1 cellular context compared by ENCODE assay signal in genomic region chr10:25492040-25492439, GRCh38.
TF ChIP-seq lines count a peak whose summit lies in the region.

No MANE protein-coding gene starts in this region.

TF ChIP-seq in WTC11, 78 proteins besides CTCF, POLR2A, EP300 and RAD21 (continued from another document):
- TF ChIP-seq ZNF532 (CRISPR knock-in tag; IDR thresholded peaks at IDR 0.05; ENCODE audit: borderline replicate concordance), result no peak
- TF ChIP-seq MXD4 (CRISPR knock-in tag; IDR thresholded peaks at IDR 0.05; ENCODE audit: borderline replicate concordance), result no peak
- no peak for TF ChIP-seq ZNF396 (CRISPR knock-in tag; IDR thresholded peaks at IDR 0.05; ENCODE audit: borderline replicate concordance)
- TF ChIP-seq ZNF219 (CRISPR knock-in tag; IDR thresholded peaks at IDR 0.05; ENCODE audit: borderline replicate concordance), result no peak
- TF ChIP-seq TEAD4 (CRISPR knock-in tag; IDR thresholded peaks at IDR 0.05), result no peak
- TF ChIP-seq, protein P1, sequence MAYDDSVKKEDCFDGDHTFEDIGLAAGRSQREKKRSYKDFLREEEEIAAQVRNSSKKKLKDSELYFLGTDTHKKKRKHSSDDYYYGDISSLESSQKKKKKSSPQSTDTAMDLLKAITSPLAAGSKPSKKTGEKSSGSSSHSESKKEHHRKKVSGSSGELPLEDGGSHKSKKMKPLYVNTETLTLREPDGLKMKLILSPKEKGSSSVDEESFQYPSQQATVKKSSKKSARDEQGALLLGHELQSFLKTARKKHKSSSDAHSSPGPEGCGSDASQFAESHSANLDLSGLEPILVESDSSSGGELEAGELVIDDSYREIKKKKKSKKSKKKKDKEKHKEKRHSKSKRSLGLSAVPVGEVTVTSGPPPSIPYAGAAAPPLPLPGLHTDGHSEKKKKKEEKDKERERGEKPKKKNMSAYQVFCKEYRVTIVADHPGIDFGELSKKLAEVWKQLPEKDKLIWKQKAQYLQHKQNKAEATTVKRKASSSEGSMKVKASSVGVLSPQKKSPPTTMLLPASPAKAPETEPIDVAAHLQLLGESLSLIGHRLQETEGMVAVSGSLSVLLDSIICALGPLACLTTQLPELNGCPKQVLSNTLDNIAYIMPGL (CRISPR knock-in tag; IDR thresholded peaks at IDR 0.05), result no peak
- TF ChIP-seq MLX (CRISPR knock-in tag; IDR thresholded peaks at IDR 0.05), result no peak
- no peak for TF ChIP-seq ZNF232 (CRISPR knock-in tag; IDR thresholded peaks at IDR 0.05)
- TF ChIP-seq CREB1 (CRISPR knock-in tag; IDR thresholded peaks at IDR 0.05), result no peak
- no peak for TF ChIP-seq JAZF1 (CRISPR knock-in tag; IDR thresholded peaks at IDR 0.05)
- no peak for TF ChIP-seq ATF3 (CRISPR knock-in tag; conservative IDR thresholded peaks at IDR 0.05)
- TF ChIP-seq, protein P2, sequence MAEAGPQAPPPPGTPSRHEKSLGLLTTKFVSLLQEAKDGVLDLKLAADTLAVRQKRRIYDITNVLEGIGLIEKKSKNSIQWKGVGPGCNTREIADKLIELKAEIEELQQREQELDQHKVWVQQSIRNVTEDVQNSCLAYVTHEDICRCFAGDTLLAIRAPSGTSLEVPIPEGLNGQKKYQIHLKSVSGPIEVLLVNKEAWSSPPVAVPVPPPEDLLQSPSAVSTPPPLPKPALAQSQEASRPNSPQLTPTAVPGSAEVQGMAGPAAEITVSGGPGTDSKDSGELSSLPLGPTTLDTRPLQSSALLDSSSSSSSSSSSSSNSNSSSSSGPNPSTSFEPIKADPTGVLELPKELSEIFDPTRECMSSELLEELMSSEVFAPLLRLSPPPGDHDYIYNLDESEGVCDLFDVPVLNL (CRISPR knock-in tag; IDR thresholded peaks at IDR 0.05; ENCODE audit: borderline replicate concordance, low read depth), result no peak
